8 cellular contexts compared by ENCODE assay signal in genomic region chr17:67376892-67377726, GRCh38. TPM values are rescaled to one million over a fixed set of nuclear protein-coding genes. Genes with fewer than 3 reads are reported as not detected.
DNase-seq lines count a peak whose midpoint lies in the region; ATAC-seq and TF ChIP-seq lines count a peak whose summit lies in the region.

TSS of gene PITPNC1 (plus strand) at chr17:67377281.

- H4K20me1 ChIP-seq in PC-3 (ENCODE audit: low read length) = 0 out of 2 replicates have a peak, but pooled peaks cover 4% of the 10 kb centered on the region

- H3K4me1 ChIP-seq in HUES6 (ENCODE audit: control insufficient read depth, insufficient read depth, low read length) (peaks cover 15% of the 10 kb centered on the region), PC-3 (ENCODE audit: insufficient read depth, low read length) (peaks cover 38% of the 10 kb centered on the region)

- peak; percentile 79 for DNase-seq in Calu3
- DNase-seq in PC-3 = peak; percentile 89
- DNase-seq in activated T-cell treated with anti-CD3 and anti-CD28 coated beads for 4 hours = peak; percentile 67
- DNase-seq in epithelial cell of prostate (ENCODE audit: low read depth, low spot score) = no peak
- peak; percentile 91 for DNase-seq in mucosa of gallbladder (ENCODE audit: low spot score)
- DNase-seq in stimulated activated CD8-positive, alpha-beta memory T cell treated with anti-CD3 and anti-CD28 coated beads, Interleukin-4, amount 100 ng/mL, for 4 hours (ENCODE audit: low read depth in 2 of 2, low spot score in 1 of 2) = peak; percentile 46 to 78

- no peaks in the 10 kb centered on the region for H3K9me2 ChIP-seq in PC-3 (replicated peaks; ENCODE audit: low read length)

- CTCF ChIA-PET in Calu3 (lab: Charles Lee) = interaction anchor here (1.2 to 1.3 kb wide), 2 partner anchors 44 to 98 kb away, joined by 3 to 5 read pairs; no protein-coding TSS in a partner anchor
- CTCF ChIA-PET in PC-3 (lab: Charles Lee) = interaction anchor here (0.7 to 3.5 kb wide), 3 partner anchors 17 to 98 kb away, joined by 3 to 15 read pairs (median 4); no protein-coding TSS in a partner anchor

- no peaks in the 10 kb centered on the region for H3F3A ChIP-seq in PC-3 (ENCODE audit: low read length, unreplicated experiment)

- POLR2A ChIA-PET in PC-3 (lab: Charles Lee; ENCODE audit: unreplicated experiment) = interaction anchor here (0.6 kb wide), 1 partner anchor 331 kb away, joined by 4 read pairs; no protein-coding TSS in a partner anchor

- H3K9me3 ChIP-seq in HUES6 (ENCODE audit: control insufficient read depth, insufficient read depth, low read depth, low read length) (no peaks in the 10 kb centered on the region), PC-3 (ENCODE audit: low read length) (no peaks in the 10 kb centered on the region)

- H3K36me3 ChIP-seq in HUES6 (ENCODE audit: control insufficient read depth, insufficient read depth, low read length) (no peaks in the 10 kb centered on the region; the same call in 1 of the 2 replicates), PC-3 (ENCODE audit: low read depth, low read length) (no peaks in the 10 kb centered on the region)

- H3K9me3 Mint-ChIP-seq in Calu3 (ENCODE audit: low read depth, unreplicated experiment) = no peaks in the 10 kb centered on the region

- H3K79me2 ChIP-seq in PC-3 (ENCODE audit: low read length) = peaks cover 18% of the 10 kb centered on the region

- H3K27me3 Mint-ChIP-seq in Calu3 (ENCODE audit: unreplicated experiment) = no peaks in the 10 kb centered on the region

- peak within 1 kb of the TSS; percentile 99 for H3K4me2 ChIP-seq in PC-3 (ENCODE audit: low read length)

- H3K9ac ChIP-seq in HUES6 (ENCODE audit: low read length) = peak within 1 kb of the TSS; percentile 95
- peak within 1 kb of the TSS; percentile 99 for H3K9ac ChIP-seq in PC-3 (ENCODE audit: low read length)

- peaks cover 27% of the 10 kb centered on the region for H3K36me3 Mint-ChIP-seq in Calu3 (ENCODE audit: insufficient read depth, unreplicated experiment)

- H3K4me3 ChIP-seq in HUES6 (ENCODE audit: low read depth, low read length) = peak within 1 kb of the TSS; percentile 78
- H3K4me3 ChIP-seq in PC-3 (ENCODE audit: low read length) = peak within 1 kb of the TSS; percentile 98

- no TSS peak for BruUV-seq in Calu3 (replicated peaks; lab: Mats Ljungman, UMichigan)
- BruUV-seq in PC-3 (replicated peaks; lab: Mats Ljungman, UMichigan) = no TSS peak

- intact Hi-C loops in Calu3 (cut with micrococcal nuclease; ENCODE audit: unreplicated experiment) = loop anchor here (2.0 to 5.0 kb wide), 2 partner anchors 98 to 225 kb away; no protein-coding TSS in a partner anchor
- intact Hi-C loops in PC-3 (cut with micrococcal nuclease) = loop anchor here (5.0 to 10.0 kb wide), 2 partner anchors 45 to 662 kb away; no protein-coding TSS in a partner anchor

- H3K4me3 Mint-ChIP-seq in Calu3 (ENCODE audit: low read depth, unreplicated experiment) = peak within 1 kb of the TSS; percentile 76

- H3K27ac ChIP-seq in HUES6 (ENCODE audit: low read depth, low read length) (peak within 1 kb of the TSS; percentile 88), PC-3 (ENCODE audit: low read length) (peak within 1 kb of the TSS; percentile 74), epithelial cell of prostate (peak within 1 kb of the TSS; percentile 84)

- H2AFZ ChIP-seq in PC-3 (ENCODE audit: low read length) = peak within 1 kb of the TSS; percentile 84

- H3K27ac Mint-ChIP-seq in Calu3 (ENCODE audit: unreplicated experiment) = no peak within 1 kb of the TSS

- peak; percentile 67 for ATAC-seq in GM21390 (IDR thresholded peaks at IDR 0.05; ENCODE audit: unreplicated experiment)
- ATAC-seq in PC-3 = peak; percentile 62

- no peaks in the 10 kb centered on the region for H3K27me3 ChIP-seq in HUES6 (ENCODE audit: control insufficient read depth, insufficient read depth, low read length)
- H3K27me3 ChIP-seq in PC-3 (ENCODE audit: low read length) = no peaks in the 10 kb centered on the region

- TF ChIP-seq CTCF in Calu3 (IDR thresholded peaks at IDR 0.05; ENCODE audit: unreplicated experiment) = no peak
- TF ChIP-seq CTCF in PC-3 (conservative IDR thresholded peaks at IDR 0.05; ENCODE audit: low read depth, low read length) = no peak

- peaks cover 19% of the 10 kb centered on the region for H3K4me1 Mint-ChIP-seq in Calu3 (ENCODE audit: low read depth, unreplicated experiment)

RNA-seq across cellular contexts. Expression of gene PITPNC1, which starts in this region (rescaled TPM):
- total RNA-seq in Calu3 (2022) = 6.9 and 11.4 TPM in 2 replicates
- total RNA-seq in PC-3 (2014; rRNA removed) = 23.1 and 25.4 TPM in 2 replicates
- 35.0 TPM for total RNA-seq in mucosa of gallbladder
